Comparison of ENCODE assay signal across 12 cellular contexts in the genomic region with DNA sequence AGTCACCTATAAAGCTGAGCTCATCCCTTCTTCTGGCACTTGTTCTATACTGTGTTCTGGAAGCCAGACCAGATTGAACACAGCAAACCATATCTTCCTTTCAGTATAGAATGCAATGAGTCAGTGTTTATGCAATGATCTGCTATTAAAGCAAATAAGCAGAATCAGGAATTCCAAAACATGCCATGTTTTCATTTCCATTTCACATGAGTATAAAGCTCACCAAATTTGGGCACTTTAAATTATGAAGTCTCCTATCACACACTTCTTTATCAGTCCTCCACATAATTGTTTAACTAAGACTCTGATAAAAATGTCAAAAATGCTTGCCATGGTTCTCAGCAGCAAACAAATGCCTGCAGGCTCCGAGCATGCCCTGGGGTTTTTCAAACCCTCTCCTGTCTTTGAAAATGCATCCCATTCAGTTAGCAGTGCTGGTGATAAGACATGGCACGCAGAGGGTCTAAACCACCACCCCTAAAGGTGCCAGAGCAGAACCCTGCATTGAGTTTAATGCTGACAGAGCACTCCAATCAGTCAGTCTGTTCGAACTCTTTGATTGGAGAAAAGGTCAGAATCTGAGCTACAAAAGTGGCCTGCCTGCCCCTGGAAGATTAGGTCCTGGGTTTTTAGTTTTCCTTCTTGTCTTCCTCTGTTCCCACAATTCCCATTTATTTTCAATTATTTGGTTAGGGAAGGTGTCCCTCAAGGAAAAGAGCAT.
DNase-seq lines count a peak whose midpoint lies in the region; ATAC-seq and TF ChIP-seq lines count a peak whose summit lies in the region.
"Had no signal": no experiment of that assay in that cellular context is flagged by ENCODE, and none has a peak within 500 bp of the region (broad histone marks: within the 10 kb centered on the region; RNA-seq: fewer than 3 reads in every experiment).

No MANE protein-coding gene starts in this region.

- no peaks in the 10 kb centered on the region for H3K9me3 ChIP-seq in cardiac muscle cell (ENCODE audit: low read depth)
- H3K9me3 ChIP-seq in Peyer's patch, result no peaks in the 10 kb centered on the region
- H3K9me3 ChIP-seq in endodermal cell (ENCODE audit: control insufficient read depth, low read length), result peaks cover 10% of the 10 kb centered on the region

- no peaks in the 10 kb centered on the region for H3K27me3 ChIP-seq in cardiac muscle cell
- H3K27me3 ChIP-seq in Peyer's patch, result no peaks in the 10 kb centered on the region
- no peaks in the 10 kb centered on the region for H3K27me3 ChIP-seq in endodermal cell (ENCODE audit: control insufficient read depth, insufficient read depth, low read length, poor library complexity, severe bottlenecking)

- H3K36me3 Mint-ChIP-seq in endodermal cell (ENCODE audit: low read depth), result no peaks in the 10 kb centered on the region

- DNase-seq in cardiac muscle cell (ENCODE audit: low read depth in 1 of 2, low spot score in 1 of 2) (peak; percentile 58 to 74), left ventricle myocardium superior (no peak), RWPE1 (ENCODE audit: low spot score) (peak; percentile 12), fibroblast of pulmonary artery (ENCODE audit: low read depth) (peak; percentile 74), Peyer's patch (no peak), endodermal cell (no peak), NCI-H2227 (lab: John Stamatoyannopoulos, UW; ENCODE audit: unreplicated experiment) (no peak)
- DNase-seq in stimulated activated naive CD8-positive, alpha-beta T cell treated with anti-CD3 and anti-CD28 coated beads, Interleukin-15, amount 100 ng/mL, for 72 hours, result no peak
- DNase-seq: activated effector memory CD4-positive, alpha-beta T cell treated with anti-CD3 and anti-CD28 coated beads, Interleukin-2, amount 50 U/mL, for 16 hours; COR-L47; NCI-H2171 treated with DMSO at 0.1 percent for 48 hours; stimulated activated CD4-positive, alpha-beta T cell treated with anti-CD3 and anti-CD28 coated beads, Interleukin-12 subunit alpha, Interleukin-12 subunit beta, amount 100 ng/mL, for 4 hours had no signal

- no peaks in the 10 kb centered on the region for H3K9me3 Mint-ChIP-seq in stimulated activated naive CD8-positive, alpha-beta T cell treated with anti-CD3 and anti-CD28 coated beads, Interleukin-15, amount 100 ng/mL, for 72 hours
- H3K9me3 Mint-ChIP-seq in endodermal cell, result no peaks in the 10 kb centered on the region

- H3K27me3 Mint-ChIP-seq in stimulated activated naive CD8-positive, alpha-beta T cell treated with anti-CD3 and anti-CD28 coated beads, Interleukin-15, amount 100 ng/mL, for 72 hours, result no peaks in the 10 kb centered on the region
- H3K27me3 Mint-ChIP-seq in endodermal cell (ENCODE audit: insufficient read depth), result no peaks in the 10 kb centered on the region

- intact Hi-C loops in left ventricle myocardium superior (cut with micrococcal nuclease), result no loop called here

- peak overlapping the region in 1 of 2 donors; percentile 5 for H3K27ac Mint-ChIP-seq in stimulated activated naive CD8-positive, alpha-beta T cell treated with anti-CD3 and anti-CD28 coated beads, Interleukin-15, amount 100 ng/mL, for 72 hours
- H3K27ac Mint-ChIP-seq in endodermal cell, result no peak overlapping the region

- no peak for TF ChIP-seq CTCF in cardiac muscle cell (IDR thresholded peaks at IDR 0.05; ENCODE audit: low read depth, low read length)
- no peak for TF ChIP-seq CTCF in RWPE1 (conservative IDR thresholded peaks at IDR 0.05; ENCODE audit: low read depth)
- no peak for TF ChIP-seq CTCF in fibroblast of pulmonary artery (IDR thresholded peaks at IDR 0.05; ENCODE audit: low read length, missing control alignments)
- TF ChIP-seq CTCF in Peyer's patch (IDR thresholded peaks at IDR 0.05), result no peak
- TF ChIP-seq CTCF in endodermal cell (conservative IDR thresholded peaks at IDR 0.05), result no peak

- no peak overlapping the region for H3K9ac ChIP-seq in endodermal cell (ENCODE audit: extremely low read depth, low read length, poor library complexity, severe bottlenecking)

- TF ChIP-seq POLR2A in Peyer's patch (IDR thresholded peaks at IDR 0.05), result no peak

- H3K4me1 ChIP-seq in cardiac muscle cell (ENCODE audit: low read depth), result peaks cover 39% of the 10 kb centered on the region
- H3K4me1 ChIP-seq in Peyer's patch, result peaks cover 0 to 10% (median 2%) of the 10 kb centered on the region in 4 donors
- peaks cover 12% of the 10 kb centered on the region for H3K4me1 ChIP-seq in endodermal cell (ENCODE audit: control insufficient read depth, insufficient read depth, low read length)

- no peak for ATAC-seq in left ventricle myocardium superior
- no peak for ATAC-seq in stimulated activated naive CD8-positive, alpha-beta T cell treated with anti-CD3 and anti-CD28 coated beads, Interleukin-15, amount 100 ng/mL, for 72 hours

- H3K4me3 Mint-ChIP-seq in stimulated activated naive CD8-positive, alpha-beta T cell treated with anti-CD3 and anti-CD28 coated beads, Interleukin-15, amount 100 ng/mL, for 72 hours, result peak overlapping the region; percentile 30 to 70
- H3K4me3 Mint-ChIP-seq in endodermal cell, result no peak overlapping the region

- WGBS in endodermal cell (ENCODE audit: insufficient coverage in 1 of 2, insufficient read length in 1 of 2), 2 experiments, result 77 to 94% methylated on average over 3 of the region's 3 CpGs

- CTCF ChIA-PET in RWPE1 (lab: Yijun Ruan, JAX), result no interaction called here

- H3K4me3 ChIP-seq in cardiac muscle cell (no peak overlapping the region), fibroblast of pulmonary artery (replicated peaks; ENCODE audit: low read depth, low read length) (no peak overlapping the region), Peyer's patch (no peak overlapping the region), endodermal cell (ENCODE audit: low read length) (no peak overlapping the region)

- H3K4me1 Mint-ChIP-seq in stimulated activated naive CD8-positive, alpha-beta T cell treated with anti-CD3 and anti-CD28 coated beads, Interleukin-15, amount 100 ng/mL, for 72 hours, result peaks cover 89% of the 10 kb centered on the region
- peaks cover 26% of the 10 kb centered on the region for H3K4me1 Mint-ChIP-seq in endodermal cell

- H3K36me3 ChIP-seq in cardiac muscle cell (no peaks in the 10 kb centered on the region), Peyer's patch (no peaks in the 10 kb centered on the region), endodermal cell (ENCODE audit: control insufficient read depth, insufficient read depth, low read length) (no peaks in the 10 kb centered on the region)

- H3K27ac ChIP-seq in cardiac muscle cell, result peak overlapping the region; percentile 64
- no peak overlapping the region for H3K27ac ChIP-seq in RWPE1
- H3K27ac ChIP-seq in Peyer's patch, result peak overlapping the region in 1 of 4 donors; percentile 3
- no peak overlapping the region for H3K27ac ChIP-seq in endodermal cell (ENCODE audit: low read depth, low read length)

- POLR2A ChIA-PET in RWPE1 (lab: Yijun Ruan, JAX; ENCODE audit: low non-redundant PET), result no interaction called here

Comparison
In these comparisons a context has a peak if more than half of its experiments do, and no peak if none do; other contexts are left out.
1. DNase-seq: peak in cardiac muscle cell (2 of 2), RWPE1 (single experiment) and fibroblast of pulmonary artery (single experiment); none in left ventricle myocardium superior (single experiment), stimulated activated naive CD8-positive, alpha-beta T cell treated with anti-CD3 and anti-CD28 coated beads, Interleukin-15, amount 100 ng/mL, for 72 hours (0 of 2), Peyer's patch (0 of 3), endodermal cell (single experiment) and NCI-H2227 (single experiment).